ENCODE assay signal across 1 cellular context in genomic region chr17:82346342-82347300, GRCh38.
TF ChIP-seq lines count a peak whose summit lies in the region.

No MANE protein-coding gene starts in this region.

TF ChIP-seq in HepG2, 621 proteins besides CTCF, POLR2A, EP300 and RAD21 (continued from another document and continues in another):
- TF ChIP-seq TFDP2 (CRISPR knock-in tag; IDR thresholded peaks at IDR 0.05) (no peak; the same call in none of the 2 replicates), FOXO1 (CRISPR knock-in tag; IDR thresholded peaks at IDR 0.05) (peak; percentile 98; the same call in 1 of the 2 replicates), CAMTA2 (CRISPR knock-in tag; IDR thresholded peaks at IDR 0.05; ENCODE audit: borderline replicate concordance) (no peak), FOXA3 (CRISPR knock-in tag; IDR thresholded peaks at IDR 0.05) (peak; percentile 97), ZBTB40 (IDR thresholded peaks at IDR 0.05) (no peak), ZBTB40 (CRISPR knock-in tag; IDR thresholded peaks at IDR 0.05) (peak; percentile 78), NKX3-1 (CRISPR knock-in tag; IDR thresholded peaks at IDR 0.05) (peak; percentile 89), ZNF264 (CRISPR knock-in tag; IDR thresholded peaks at IDR 0.05) (peak; percentile 95), THYN1 (CRISPR knock-in tag; IDR thresholded peaks at IDR 0.05; ENCODE audit: borderline replicate concordance, low read depth) (no peak), KLF13 (CRISPR knock-in tag; IDR thresholded peaks at IDR 0.05) (peak; percentile 75; the same call in 1 of the 2 replicates), NFYC (CRISPR knock-in tag; IDR thresholded peaks at IDR 0.05) (0 out of 2 replicates have a peak, but pooled peaks have one; percentile 37), PCBP2 (optimal IDR thresholded peaks at IDR 0.05; ENCODE audit: low read depth, low read length, poor library complexity, severe bottlenecking) (no peak), MAFK (conservative IDR thresholded peaks at IDR 0.05 in 1 of 2, IDR thresholded peaks at IDR 0.05 in 1 of 2; ENCODE audit: low read length in 2 of 2) (no peak), ZSCAN20 (CRISPR knock-in tag; IDR thresholded peaks at IDR 0.05; ENCODE audit: borderline replicate concordance) (0 out of 2 replicates have a peak, but pooled peaks have one; percentile 78), HNF4A (CRISPR knock-in tag; IDR thresholded peaks at IDR 0.05) (peak; percentile 90), RARG (CRISPR knock-in tag; IDR thresholded peaks at IDR 0.05; ENCODE audit: low read depth) (no peak), ZNF136 (CRISPR knock-in tag; IDR thresholded peaks at IDR 0.05; ENCODE audit: low read depth) (no peak), ZNF770 (CRISPR knock-in tag; IDR thresholded peaks at IDR 0.05) (peak; percentile 63), ZNF124 (CRISPR knock-in tag; IDR thresholded peaks at IDR 0.05) (peak; percentile 86), ZNF414 (CRISPR knock-in tag; IDR thresholded peaks at IDR 0.05) (no peak; the same call in 1 of the 2 replicates), ZFP91 (CRISPR knock-in tag; IDR thresholded peaks at IDR 0.05; ENCODE audit: borderline replicate concordance) (peak; percentile 54; the same call in 1 of the 2 replicates), IRF1 (CRISPR knock-in tag; IDR thresholded peaks at IDR 0.05; ENCODE audit: low read depth) (peak; percentile 24; the same call in 1 of the 2 replicates), BCL6 (CRISPR knock-in tag; IDR thresholded peaks at IDR 0.05) (peak; percentile 88), ZNF790 (CRISPR knock-in tag; IDR thresholded peaks at IDR 0.05; ENCODE audit: borderline replicate concordance) (no peak), PHF20 (CRISPR knock-in tag; IDR thresholded peaks at IDR 0.05) (no peak), MAFG (CRISPR knock-in tag; IDR thresholded peaks at IDR 0.05) (no peak), ZNF576 (CRISPR knock-in tag; IDR thresholded peaks at IDR 0.05) (no peak), ZNF597 (CRISPR knock-in tag; IDR thresholded peaks at IDR 0.05) (no peak), ZNF747 (CRISPR knock-in tag; IDR thresholded peaks at IDR 0.05; ENCODE audit: borderline replicate concordance) (peak; percentile 61), ZNF878 (CRISPR knock-in tag; IDR thresholded peaks at IDR 0.05) (peak; percentile 81), ZNF367 (CRISPR knock-in tag; IDR thresholded peaks at IDR 0.05; ENCODE audit: borderline replicate concordance) (no peak), NR2C2 (CRISPR knock-in tag; IDR thresholded peaks at IDR 0.05; ENCODE audit: borderline replicate concordance) (peak; percentile 94), CHD4 (IDR thresholded peaks at IDR 0.05; ENCODE audit: borderline replicate concordance, low read length) (0 out of 2 replicates have a peak, but pooled peaks have one; percentile 47), TBX3 (IDR thresholded peaks at IDR 0.05; ENCODE audit: borderline replicate concordance) (peak; percentile 91; the same call in 1 of the 2 replicates), ZNF275 (CRISPR knock-in tag; IDR thresholded peaks at IDR 0.05; ENCODE audit: borderline replicate concordance) (peak; percentile 93; the same call in 1 of the 2 replicates), POGK (CRISPR knock-in tag; conservative IDR thresholded peaks at IDR 0.05) (peak; percentile 96), ZBTB7A (CRISPR knock-in tag; IDR thresholded peaks at IDR 0.05) (peak; percentile 98), AKAP8 (CRISPR knock-in tag; IDR thresholded peaks at IDR 0.05) (peak; percentile 90; the same call in 1 of the 2 replicates)
